ENCODE assay signal across 12 cellular contexts in the genomic region with DNA sequence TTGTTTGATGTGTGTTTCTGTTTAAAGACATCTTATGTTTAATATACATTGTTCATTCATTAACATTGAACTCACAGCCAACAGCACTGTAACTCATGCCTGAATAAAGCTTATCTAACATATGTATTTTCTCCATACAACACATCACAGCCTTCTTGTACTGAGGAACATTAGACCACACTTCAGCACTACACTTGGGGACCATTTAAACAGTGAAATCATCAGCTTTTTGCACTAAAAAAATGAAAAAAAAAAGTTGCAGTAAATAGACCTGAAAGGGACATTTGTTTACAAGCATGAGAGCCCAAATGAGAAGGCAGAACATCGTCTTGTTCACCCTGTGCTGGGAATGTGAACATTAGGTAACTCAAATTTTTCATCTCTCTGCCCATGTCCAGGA.
"Had no signal": no experiment of that assay in that cellular context is flagged by ENCODE, and none has a peak within 500 bp of the region (broad histone marks: within the 10 kb centered on the region; RNA-seq: fewer than 3 reads in every experiment).

No MANE protein-coding gene starts in this region.

- ATAC-seq: effector memory CD8-positive, alpha-beta T cell; naive thymus-derived CD8-positive, alpha-beta T cell had no signal

- H3K9me3 ChIP-seq: suprapubic skin had no signal

- DNase-seq: activated CD4-positive, alpha-beta T cell treated with anti-CD3 and anti-CD28 coated beads, Interleukin-2, amount 10 ng/mL, durations not matched to agents 24 days and 14 days; activated CD4-positive, CD25-positive, alpha-beta regulatory T cell; activated CD8-positive, alpha-beta memory T cell treated with anti-CD3 and anti-CD28 coated beads for 24 hours; activated naive CD8-positive, alpha-beta T cell treated with anti-CD3 and anti-CD28 coated beads for 36 hours; effector memory CD8-positive, alpha-beta T cell; naive thymus-derived CD8-positive, alpha-beta T cell; retina; stimulated activated CD4-positive, alpha-beta T cell treated with anti-CD3 and anti-CD28 coated beads, Interleukin-15, amount 100 ng/mL, for 24 hours; stimulated activated CD4-positive, alpha-beta T cell treated with anti-CD3 and anti-CD28 coated beads, Interleukin-4, amount 100 ng/mL, for 1 hour; stimulated activated naive CD4-positive, alpha-beta T cell; SW 1271 had no signal

- H3K4me3 ChIP-seq: suprapubic skin had no signal
